Comparison of ENCODE assay signal across 17 cellular contexts in the genomic region with DNA sequence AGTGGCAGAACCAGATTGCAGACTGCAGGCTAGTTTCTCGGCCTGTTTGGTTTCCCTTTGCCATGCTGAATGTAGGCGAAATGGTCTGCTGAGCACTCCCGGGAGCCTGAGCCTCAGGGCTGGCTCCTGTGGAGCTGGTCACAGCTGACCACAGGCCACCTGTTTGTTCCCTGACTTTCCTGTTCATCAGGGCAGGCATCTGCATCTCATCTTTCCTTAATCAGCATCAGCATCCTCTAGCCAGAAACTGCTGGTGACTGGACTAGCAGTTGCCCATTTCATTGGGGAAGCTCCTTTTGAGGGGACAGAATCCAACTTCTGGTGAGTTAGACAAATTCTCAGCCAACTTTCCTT. TPM values are rescaled to one million over a fixed set of nuclear protein-coding genes. Genes with fewer than 3 reads are reported as not detected.
A peak's percentile ranks its signal among the peaks of the same experiment; 100 is the strongest.
DNase-seq lines count a peak whose midpoint lies in the region; ATAC-seq, FAIRE-seq and TF ChIP-seq lines count a peak whose summit lies in the region.
"Had no signal": no experiment of that assay in that cellular context is flagged by ENCODE, and none has a peak within 500 bp of the region (broad histone marks: within the 10 kb centered on the region; RNA-seq: fewer than 3 reads in every experiment).

No MANE protein-coding gene starts in this region.

- H3K79me2 ChIP-seq in SU-DHL-6 (ENCODE audit: insufficient read depth, low read length) (no peaks in the 10 kb centered on the region), smooth muscle cell (ENCODE audit: low read depth) (no peaks in the 10 kb centered on the region)

- H3K27ac ChIP-seq in SU-DHL-6 (ENCODE audit: low read depth, low read length) = no peak overlapping the region
- H3K27ac ChIP-seq in kidney (ENCODE audit: low read depth in 2 of 2, low read length in 2 of 2) = peak overlapping the region; percentile 25 to 66
- peak overlapping the region; percentile 98 for H3K27ac ChIP-seq in smooth muscle cell (ENCODE audit: low read depth)

- H3F3A ChIP-seq in SU-DHL-6 (ENCODE audit: insufficient read depth) (no peaks in the 10 kb centered on the region), smooth muscle cell (ENCODE audit: low read depth) (peaks cover 18% of the 10 kb centered on the region)

- no peak for DNase-seq in kidney
- DNase-seq in smooth muscle cell (lab: John Stamatoyannopoulos, UW; ENCODE audit: unreplicated experiment) = no peak
- no peak for DNase-seq in OCI-M1 (lab: John Stamatoyannopoulos, UW)
- DNase-seq in Kasumi-1 (lab: John Stamatoyannopoulos, UW) = no peak
- no peak for DNase-seq in foreskin melanocyte
- DNase-seq: activated T-cell treated with anti-CD3 and anti-CD28 coated beads for 4 hours; DMS153; effector memory CD8-positive, alpha-beta T cell; kidney glomerular epithelial cell; NCI-H2029 treated with DMSO at 0.1 percent for 48 hours; SIG-M5 had no signal

- H4K20me1 ChIP-seq in SU-DHL-6 (ENCODE audit: low read depth, low read length) (no peaks in the 10 kb centered on the region), smooth muscle cell (ENCODE audit: low read depth) (no peaks in the 10 kb centered on the region)

- intact Hi-C loops in kidney (cut with DNase I) = no loop called here

- H3K27me3 ChIP-seq in SU-DHL-6 (ENCODE audit: low read length) (no peaks in the 10 kb centered on the region), smooth muscle cell (ENCODE audit: low read depth) (no peaks in the 10 kb centered on the region)

- no peak overlapping the region for H3K4me3 ChIP-seq in SU-DHL-6 (ENCODE audit: insufficient read depth, low read length, poor library complexity, severe bottlenecking)
- H3K4me3 ChIP-seq in kidney (ENCODE audit: low read length in 2 of 2) = no peak overlapping the region
- H3K4me3 ChIP-seq in smooth muscle cell = no peak overlapping the region
- H3K4me3 ChIP-seq: K562 had no signal

- H3K9me3 ChIP-seq in SU-DHL-6 (ENCODE audit: insufficient read depth, low read length) (no peaks in the 10 kb centered on the region), kidney (ENCODE audit: control insufficient read depth in 1 of 2, low read length in 2 of 2) (no peaks in the 10 kb centered on the region), smooth muscle cell (replicated peaks; ENCODE audit: low read depth) (no peaks in the 10 kb centered on the region)

- WGBS in smooth muscle cell (ENCODE audit: low lambda C conversion rate) = 81% methylated on average over 3 of the region's 3 CpGs

- no peak for FAIRE-seq in kidney (lab: Jason Lieb, UNC)
- FAIRE-seq: frontal cortex, K562 had no signal

- no peak overlapping the region for H3K9ac ChIP-seq in SU-DHL-6 (ENCODE audit: low read length)
- no peak overlapping the region for H3K9ac ChIP-seq in kidney (ENCODE audit: low read length in 2 of 2)
- peak overlapping the region; percentile 92 for H3K9ac ChIP-seq in smooth muscle cell (ENCODE audit: low read depth)

- peak overlapping the region; percentile 46 for H3K4me2 ChIP-seq in SU-DHL-6 (ENCODE audit: low read depth, low read length, poor library complexity, severe bottlenecking)
- no peak overlapping the region for H3K4me2 ChIP-seq in smooth muscle cell

- no peaks in the 10 kb centered on the region for H3K9me2 ChIP-seq in SU-DHL-6 (replicated peaks; ENCODE audit: insufficient read depth, low read length)

- H2AFZ ChIP-seq in SU-DHL-6 (ENCODE audit: low read depth, low read length, severe bottlenecking) (peak overlapping the region; percentile 3), smooth muscle cell (ENCODE audit: low read depth) (no peak overlapping the region)

- ATAC-seq in HG02884 (IDR thresholded peaks at IDR 0.05; ENCODE audit: unreplicated experiment) (peak; percentile 5), GM19467 (IDR thresholded peaks at IDR 0.05; ENCODE audit: unreplicated experiment) (no peak)
- ATAC-seq: effector memory CD8-positive, alpha-beta T cell; K562; WTC11 had no signal

- no peaks in the 10 kb centered on the region for H3K36me3 ChIP-seq in SU-DHL-6 (ENCODE audit: low read length)
- peaks cover 8 to 28% of the 10 kb centered on the region in 2 donors for H3K36me3 ChIP-seq in kidney (ENCODE audit: control insufficient read depth in 1 of 2, insufficient read depth in 2 of 2, low read length in 2 of 2)
- no peaks in the 10 kb centered on the region for H3K36me3 ChIP-seq in smooth muscle cell (ENCODE audit: low read depth)

- no peak for TF ChIP-seq CTCF in SU-DHL-6 (IDR thresholded peaks at IDR 0.05; ENCODE audit: insufficient read depth, low read length, poor library complexity, severe bottlenecking)
- no peak for TF ChIP-seq CTCF in kidney (IDR thresholded peaks at IDR 0.05; ENCODE audit: borderline replicate concordance, extremely low read depth, insufficient read depth)
- no peak for TF ChIP-seq CTCF in smooth muscle cell (IDR thresholded peaks at IDR 0.05; ENCODE audit: borderline replicate concordance, insufficient read depth, poor library complexity, severe bottlenecking)

- H3K4me1 ChIP-seq in kidney (ENCODE audit: control insufficient read depth in 1 of 2, insufficient read depth in 1 of 2, low read depth in 1 of 2, low read length in 2 of 2) = peaks cover 2 to 4% of the 10 kb centered on the region in 2 donors
- peaks cover 22% of the 10 kb centered on the region for H3K4me1 ChIP-seq in smooth muscle cell (ENCODE audit: low read depth)

RNA-seq across cellular contexts. Expression of a gene that starts 20.2 kb away (rescaled TPM):
- 153 TPM for total RNA-seq in kidney
- polyA plus RNA-seq in kidney (ENCODE audit: insufficient read depth, low read depth, low replicate concordance) = 109 TPM
- 39.9 and 50.5 TPM in 2 replicates for total RNA-seq in smooth muscle cell
- polyA plus RNA-seq in smooth muscle cell = 22.1 and 24.3 TPM in 2 replicates

RNA-seq across cellular contexts. Expression of a gene that starts 41.6 kb away (rescaled TPM):
- total RNA-seq in kidney (49.0 TPM), smooth muscle cell (31.7 and 34.3 TPM in 2 replicates)
- polyA plus RNA-seq in kidney (ENCODE audit: insufficient read depth, low read depth, low replicate concordance) (23.8 TPM), smooth muscle cell (29.9 and 37.1 TPM in 2 replicates)
